Comparison of ENCODE assay signal across 8 cellular contexts in the genomic region with DNA sequence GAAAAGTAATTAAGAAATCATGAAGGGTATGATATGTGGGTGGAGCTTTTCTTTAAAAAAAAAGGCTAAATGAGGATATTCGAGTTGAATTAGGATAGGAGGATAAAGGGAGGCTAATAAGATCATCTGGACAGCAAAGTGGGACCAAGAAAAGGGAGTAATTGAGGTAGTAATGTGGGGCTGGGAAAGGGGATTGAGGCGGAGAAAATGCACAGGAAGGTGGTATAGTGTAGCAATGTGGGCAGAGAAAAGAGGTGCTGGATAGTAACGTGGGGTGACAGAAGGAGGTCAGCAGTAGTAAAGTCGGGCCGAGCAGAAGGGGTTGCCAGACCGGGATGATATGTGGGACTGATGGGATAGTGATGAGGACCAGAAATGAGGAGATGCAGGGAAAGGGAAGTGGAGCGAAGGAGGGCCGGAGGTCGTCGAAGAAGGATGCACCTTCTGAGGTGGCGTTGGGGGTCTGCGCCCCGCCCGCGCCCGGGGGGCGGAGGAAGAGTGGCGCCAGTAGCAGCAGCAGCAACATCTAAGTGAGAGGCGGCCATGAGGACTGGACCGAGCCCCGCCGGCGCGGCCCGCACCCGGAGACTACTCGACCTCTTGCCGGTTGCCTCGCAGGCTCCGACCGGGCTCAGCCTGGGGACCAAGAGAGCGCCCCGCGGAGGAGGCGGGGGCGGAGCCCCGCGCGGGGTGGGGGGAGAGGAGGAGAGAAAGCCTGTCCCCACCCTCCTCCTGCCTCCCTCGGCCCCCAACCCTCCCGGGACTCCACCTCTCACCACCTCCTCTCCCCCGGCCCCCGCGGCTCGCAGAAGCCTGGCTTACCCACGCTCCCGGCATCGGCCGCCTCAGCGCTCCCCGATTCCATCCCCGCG. TPM values are rescaled to one million over a fixed set of nuclear protein-coding genes. Genes with fewer than 3 reads are reported as not detected.
DNase-seq lines count a peak whose midpoint lies in the region; ATAC-seq and TF ChIP-seq lines count a peak whose summit lies in the region.

No MANE protein-coding gene starts in this region.

- CTCF ChIA-PET in mammary epithelial cell (lab: Charles Lee; ENCODE audit: low non-redundant PET): interaction anchor here (0.5 to 0.6 kb wide), 5 partner anchors 18 to 1880 kb away, joined by 3 to 11 read pairs (median 3); no protein-coding TSS in a partner anchor

- TF ChIP-seq CTCF in VCaP (conservative IDR thresholded peaks at IDR 0.05): no peak
- TF ChIP-seq CTCF in mammary epithelial cell (conservative IDR thresholded peaks at IDR 0.05 in 1 of 2, IDR thresholded peaks at IDR 0.05 in 1 of 2; ENCODE audit: extremely low read depth in 1 of 2, insufficient read depth in 1 of 2, low read depth in 1 of 2, low read length in 2 of 2): no peak
- TF ChIP-seq CTCF in spleen (IDR thresholded peaks at IDR 0.05 in 8 of 11, conservative IDR thresholded peaks at IDR 0.05 in 3 of 11): no peak

- ATAC-seq in GM19328 (IDR thresholded peaks at IDR 0.05; ENCODE audit: unreplicated experiment): peak; percentile 38
- ATAC-seq in HG03565 (IDR thresholded peaks at IDR 0.05; ENCODE audit: unreplicated experiment): no peak

- no peaks in the 10 kb centered on the region for H3K27me3 ChIP-seq in mammary epithelial cell (ENCODE audit: insufficient read depth, low read length)
- peaks cover 0 to 47% (median 0%) of the 10 kb centered on the region in 7 donors for H3K27me3 ChIP-seq in spleen (replicated peaks in 1 of 7)

- intact Hi-C loops in mammary epithelial cell (cut with micrococcal nuclease): no loop called here
- intact Hi-C loops in spleen (cut with DNase I; ENCODE audit: low total_unique reads): no loop called here

- in situ Hi-C loops in mammary epithelial cell (cut with MboI; ENCODE audit: low sequenced_read_pairs in 2 of 2): no loop called here

- H3K79me2 ChIP-seq in mammary epithelial cell (ENCODE audit: insufficient read depth, low read length): peaks cover 10% of the 10 kb centered on the region

- dilution Hi-C loops in mammary epithelial cell (cut with HindIII; ENCODE audit: low sequenced_read_pairs): no loop called here

- H3K4me3 ChIP-seq in mammary epithelial cell (replicated peaks in 1 of 3; ENCODE audit: insufficient read depth in 1 of 3, low read depth in 2 of 3, low read length in 3 of 3): peak overlapping the region; percentile 60 to 84 (median 65)
- H3K4me3 ChIP-seq in spleen: peak overlapping the region; percentile 48 to 85 (median 72)

- no peak for TF ChIP-seq POLR2A in spleen (IDR thresholded peaks at IDR 0.05)

- H3K9me3 ChIP-seq in mammary epithelial cell (replicated peaks; ENCODE audit: insufficient read depth, low read length) (no peaks in the 10 kb centered on the region), spleen (no peaks in the 10 kb centered on the region)

- peaks cover 43% of the 10 kb centered on the region for H3K4me1 ChIP-seq in mammary epithelial cell (ENCODE audit: insufficient read depth, low read length)
- H3K4me1 ChIP-seq in spleen: peaks cover 15 to 78% (median 61%) of the 10 kb centered on the region in 6 donors

- peak overlapping the region; percentile 95 for H3K4me2 ChIP-seq in mammary epithelial cell (ENCODE audit: insufficient read depth, low read depth, low read length)

- no TSS peak for BruUV-seq in mammary epithelial cell (replicated peaks; lab: Mats Ljungman, UMichigan)

- H3K27ac ChIP-seq in VCaP (peak overlapping the region; percentile 77), mammary epithelial cell (ENCODE audit: insufficient read depth, low read depth, low read length) (peak overlapping the region; percentile 22), spleen (peak overlapping the region; percentile 63 to 90 (median 86))

- peak overlapping the region; percentile 95 for H2AFZ ChIP-seq in mammary epithelial cell (ENCODE audit: low read depth, low read length)

- DNase-seq in A172 (ENCODE audit: low spot score): peak; percentile 67
- peak; percentile 49 for DNase-seq in LHCN-M2 (ENCODE audit: low read depth)
- DNase-seq in mammary epithelial cell: peak; percentile 52
- peak; percentile 48 for DNase-seq in iris pigment epithelial cell (ENCODE audit: low read depth)
- DNase-seq in spleen: peak; percentile 91

- H4K20me1 ChIP-seq in mammary epithelial cell (ENCODE audit: insufficient read depth, low read length): no peaks in the 10 kb centered on the region

- H3K9ac ChIP-seq in mammary epithelial cell (ENCODE audit: insufficient read depth, low read length): peak overlapping the region; percentile 42

- H3K36me3 ChIP-seq in mammary epithelial cell (ENCODE audit: insufficient read depth, low read length) (no peaks in the 10 kb centered on the region), spleen (no peaks in the 10 kb centered on the region)

- 6% methylated on average over 16 of the region's 53 CpGs for WGBS in mammary epithelial cell (ENCODE audit: low coverage, missing lambda C conversion rate)
- WGBS in spleen, 5 donors: 3 to 7% (median 4%) methylated on average over 24 to 50 of the region's 53 CpGs

RNA-seq across cellular contexts. Expression of a gene that starts 0.9 kb away (rescaled TPM):
- total RNA-seq in A172 (2014; rRNA removed; shearing (Covaris generic)): 1.3 and 4.4 TPM in 2 replicates
- 6.3 and 8.2 TPM in 2 replicates for total RNA-seq in LHCN-M2 (2014; rRNA removed)
- 6.0 TPM for polyA plus RNA-seq in LHCN-M2 (2012)
- total RNA-seq in mammary epithelial cell: 10 to 100 TPM; 14.5 to 78.4 TPM
- 13.5 TPM for polyA plus RNA-seq in mammary epithelial cell
- 47.3 TPM for polyA minus RNA-seq in mammary epithelial cell
- 100 to 1,000 TPM in 1 of 7 donors, 10 to 100 TPM in 6; 52.8 to 122 (median 70.4) TPM for total RNA-seq in spleen
- 10 to 100 TPM; 13.8 to 45.4 (median 39.1) TPM for polyA plus RNA-seq in spleen

RNA-seq across cellular contexts. Expression of a gene that starts 24.8 kb away (rescaled TPM):
- not detected in 2 replicates for total RNA-seq in A172 (2014; rRNA removed; shearing (Covaris generic))
- total RNA-seq in LHCN-M2 (2014; rRNA removed): not detected in 2 replicates
- polyA plus RNA-seq in LHCN-M2 (2012): not detected
- not detected for total RNA-seq in mammary epithelial cell
- polyA plus RNA-seq in mammary epithelial cell: not detected
- not detected for polyA minus RNA-seq in mammary epithelial cell
- total RNA-seq in spleen: not detected
- not detected for polyA plus RNA-seq in spleen

RNA-seq across cellular contexts. Expression of a gene that starts 47.2 kb away (rescaled TPM):
- total RNA-seq in A172 (2014; rRNA removed; shearing (Covaris generic)): not detected in 2 replicates
- total RNA-seq in LHCN-M2 (2014; rRNA removed): not detected in 2 replicates
- not detected for polyA plus RNA-seq in LHCN-M2 (2012)
- not detected for total RNA-seq in mammary epithelial cell
- polyA plus RNA-seq in mammary epithelial cell: not detected
- not detected for polyA minus RNA-seq in mammary epithelial cell
- total RNA-seq in spleen: not detected
- polyA plus RNA-seq in spleen: not detected

RNA-seq across cellular contexts. Expression of a gene that starts 48.9 kb away (rescaled TPM):
- total RNA-seq in A172 (2014; rRNA removed; shearing (Covaris generic)): not detected in 2 replicates
- total RNA-seq in LHCN-M2 (2014; rRNA removed) (not detected in 2 replicates), mammary epithelial cell (10 to 100 TPM in 1 of 2 donors, 1 to 10 TPM in 1; 2.4 to 30.8 TPM), spleen (1 to 10 TPM in 1 of 7 donors, under 1 TPM in 2, not detected in 4; 0.37 to 2.8 (median 0.55) TPM)
- not detected for polyA plus RNA-seq in LHCN-M2 (2012)
- polyA plus RNA-seq in mammary epithelial cell (1.1 TPM), spleen (1 to 10 TPM in 1 of 3 donors, not detected in 2; 6.8 TPM)
- not detected for polyA minus RNA-seq in mammary epithelial cell

Comparison
In these comparisons a context has a peak if more than half of its experiments do, and no peak if none do; other contexts are left out.
1. H3K27ac ChIP-seq: peak in every context shown above with its lines; median percentile 86 in spleen; 77 in VCaP; 22 in mammary epithelial cell.